In genomic region chr6:62746161-62746560, GRCh38 we compare ENCODE assay signal across 26 cellular contexts.
"Had no signal": no experiment of that assay in that cellular context is flagged by ENCODE, and none has a peak within 500 bp of the region (broad histone marks: within the 10 kb centered on the region; RNA-seq: fewer than 3 reads in every experiment).

No MANE protein-coding gene starts in this region.

- H3K27ac ChIP-seq: cardiac muscle cell, esophagus muscularis mucosa, foreskin keratinocyte, gastroesophageal sphincter, left lung, ovary, thoracic aorta, tibial nerve, upper lobe of left lung had no signal

- H3K27me3 Mint-ChIP-seq: central memory CD8-positive, alpha-beta T cell; stimulated activated naive CD8-positive, alpha-beta T cell treated with anti-CD3 and anti-CD28 coated beads, Interleukin-15, amount 100 ng/mL, for 72 hours had no signal

- H3K4me1 ChIP-seq: esophagus muscularis mucosa, foreskin keratinocyte, gastroesophageal sphincter, left lung, tibial nerve, upper lobe of left lung had no signal

- H3K4me3 ChIP-seq: cardiac muscle cell, esophagus muscularis mucosa, gastroesophageal sphincter, left lung, ovary, smooth muscle cell, thoracic aorta, tibial nerve, upper lobe of left lung had no signal

- ATAC-seq: foreskin keratinocyte; gastroesophageal sphincter; left cardiac atrium; left lung; natural killer cell; sciatic nerve; stimulated activated naive CD8-positive, alpha-beta T cell treated with anti-CD3 and anti-CD28 coated beads, Interleukin-15, amount 100 ng/mL, for 72 hours had no signal

- H3K4me2 ChIP-seq: smooth muscle cell had no signal

- H3K4me3 Mint-ChIP-seq: central memory CD8-positive, alpha-beta T cell; endodermal cell; natural killer cell; stimulated activated naive CD8-positive, alpha-beta T cell treated with anti-CD3 and anti-CD28 coated beads, Interleukin-15, amount 100 ng/mL, for 72 hours had no signal

- FAIRE-seq: endothelial cell of umbilical vein, kidney, urothelium cell line had no signal

- H3K36me3 ChIP-seq: cardiac muscle cell, esophagus muscularis mucosa, gastroesophageal sphincter, left lung, ovary, thoracic aorta, tibial nerve, upper lobe of left lung had no signal

- H3K4me1 Mint-ChIP-seq: central memory CD8-positive, alpha-beta T cell; natural killer cell; stimulated activated naive CD8-positive, alpha-beta T cell treated with anti-CD3 and anti-CD28 coated beads, Interleukin-15, amount 100 ng/mL, for 72 hours had no signal

- H3K27ac Mint-ChIP-seq: endodermal cell; natural killer cell; stimulated activated naive CD8-positive, alpha-beta T cell treated with anti-CD3 and anti-CD28 coated beads, Interleukin-15, amount 100 ng/mL, for 72 hours had no signal

- H3K9me3 ChIP-seq: esophagus muscularis mucosa, gastroesophageal sphincter, left lung, ovary, thoracic aorta, tibial nerve, upper lobe of left lung had no signal

- DNase-seq: effector CD8-positive, alpha-beta T cell; endodermal cell; foreskin keratinocyte; kidney; left cardiac atrium; left lung; natural killer cell; occipital lobe; ovary; stimulated activated CD4-positive, alpha-beta T cell treated with anti-CD3 and anti-CD28 coated beads, Interleukin-12 subunit alpha, Interleukin-12 subunit beta, amount 100 ng/mL, for 4 hours; stimulated activated CD4-positive, alpha-beta T cell treated with anti-CD3 and anti-CD28 coated beads, Interleukin-1b, Interleukin-23, amount 100 ng/mL, for 48 hours; stimulated activated CD4-positive, alpha-beta T cell treated with anti-CD3 and anti-CD28 coated beads, Interleukin-4, amount 100 ng/mL, for 1 hour; stimulated activated CD8-positive, alpha-beta memory T cell treated with anti-CD3 and anti-CD28 coated beads, Interleukin-4, amount 100 ng/mL, for 48 hours; stimulated activated naive CD4-positive, alpha-beta T cell; stimulated activated naive CD8-positive, alpha-beta T cell treated with anti-CD3 and anti-CD28 coated beads, Interleukin-15, amount 100 ng/mL, for 72 hours; upper lobe of left lung had no signal

- H3K27me3 ChIP-seq: cardiac muscle cell, esophagus muscularis mucosa, foreskin keratinocyte, gastroesophageal sphincter, left lung, ovary, tibial nerve, upper lobe of left lung had no signal
